Comparison of ENCODE assay signal across 9 cellular contexts in genomic region chr6:166330612-166331011, GRCh38. TPM values are rescaled to one million over a fixed set of nuclear protein-coding genes. Genes with fewer than 3 reads are reported as not detected.
DNase-seq lines count a peak whose midpoint lies in the region; ATAC-seq and TF ChIP-seq lines count a peak whose summit lies in the region.
"Had no signal": no experiment of that assay in that cellular context is flagged by ENCODE, and none has a peak within 500 bp of the region (broad histone marks: within the 10 kb centered on the region; RNA-seq: fewer than 3 reads in every experiment).

No MANE protein-coding gene starts in this region.

- H3K4me1 ChIP-seq in HCT116 (ENCODE audit: control insufficient read depth in 1 of 2, insufficient read depth in 2 of 2, low read length in 2 of 2) (peaks cover 0 to 7% of the 10 kb centered on the region in 2 experiments; a peak in 1 of 4 replicates), body of pancreas (peaks cover 5% of the 10 kb centered on the region)

- TF ChIP-seq POLR2A in HCT116 (IDR thresholded peaks at IDR 0.05; ENCODE audit: borderline replicate concordance, extremely low read depth, insufficient read depth, insufficient read length) (no peak), body of pancreas (IDR thresholded peaks at IDR 0.05) (no peak)

- H3K79me2 ChIP-seq in HCT116 (ENCODE audit: insufficient read depth, low read length), result peaks cover 100% of the 10 kb centered on the region

- H4K20me1 ChIP-seq in HCT116 (ENCODE audit: insufficient read depth), result peaks cover 10% of the 10 kb centered on the region; the same call in 1 of the 2 replicates

- H3K36me3 ChIP-seq in HCT116 (ENCODE audit: control insufficient read depth in 1 of 2, insufficient read depth in 2 of 2, low read length in 2 of 2) (peaks cover 10 to 19% of the 10 kb centered on the region in 2 experiments; a peak in 3 of 4 replicates), body of pancreas (replicated peaks in 1 of 2; ENCODE audit: insufficient read depth in 1 of 2, low read depth in 2 of 2) (peaks cover 0 to 14% of the 10 kb centered on the region in 2 donors)

- no peak overlapping the region for H3K27ac ChIP-seq in HCT116 (ENCODE audit: low read depth, low read length)
- H3K27ac ChIP-seq in body of pancreas, result no peak overlapping the region

- H3K9me2 ChIP-seq in HCT116 (ENCODE audit: insufficient read depth), result no peaks in the 10 kb centered on the region

- CTCF ChIA-PET in HCT116 (lab: Charles Lee), result no interaction called here

- no peak overlapping the region for H2AFZ ChIP-seq in HCT116 (ENCODE audit: low read depth, low read length, poor library complexity, severe bottlenecking)

- H3K4me2 ChIP-seq in HCT116 (ENCODE audit: low read length), result no peak overlapping the region

- RAD21 ChIA-PET in HCT116 (lab: Charles Lee; ENCODE audit: low non-redundant PET in 1 of 2, low total read pairs in 2 of 2, uncharacterized antibody in 2 of 2, unreplicated experiment in 2 of 2), result no interaction called here

- no peaks in the 10 kb centered on the region for H3K9me3 ChIP-seq in HCT116 (ENCODE audit: control insufficient read depth in 1 of 2, insufficient read depth in 1 of 2, low read depth in 1 of 2, low read length in 2 of 2)
- no peaks in the 10 kb centered on the region for H3K9me3 ChIP-seq in body of pancreas

- 36 to 54% methylated on average over 10 to 11 of the region's 11 CpGs for WGBS in body of pancreas, 2 donors

- TF ChIP-seq RAD21 in HCT116 (IDR thresholded peaks at IDR 0.05; ENCODE audit: low read depth), result no peak

- intact Hi-C loops in HCT116 (cut with micrococcal nuclease) (no loop called here), body of pancreas (cut with DNase I) (no loop called here), posterior cingulate gyrus (cut with DNase I) (loop anchor here (2.0 kb wide), 2 partner anchors 52 to 54 kb away; partner anchors contain the start of gene MPC1)

- no peak overlapping the region for H3K4me3 ChIP-seq in HCT116 (replicated peaks in 1 of 2; ENCODE audit: low read depth in 1 of 2, low read length in 2 of 2)
- no peak overlapping the region for H3K4me3 ChIP-seq in body of pancreas

- H3K9ac ChIP-seq in HCT116 (ENCODE audit: low read length), result no peak overlapping the region

- POLR2A ChIA-PET in HCT116 (lab: Charles Lee), result no interaction called here

- no TSS peak for BruUV-seq in HCT116 (replicated peaks; lab: Mats Ljungman, UMichigan)

- TF ChIP-seq CTCF in HCT116 (IDR thresholded peaks at IDR 0.05 in 2 of 3, conservative IDR thresholded peaks at IDR 0.05 in 1 of 3; ENCODE audit: borderline replicate concordance in 1 of 3, insufficient read depth in 1 of 3, low read depth in 2 of 3, low read length in 2 of 3) (peak in 2 of 3 experiments; percentile 18 to 28; a peak in 3 of 6 replicates), body of pancreas (IDR thresholded peaks at IDR 0.05) (peak in 1 of 7 experiments; percentile 4)

- ATAC-seq in HCT116, result peak; percentile 94
- peak; percentile 6 for ATAC-seq in body of pancreas
- no peak for ATAC-seq in HG03442 (IDR thresholded peaks at IDR 0.05; ENCODE audit: unreplicated experiment)
- no peak for ATAC-seq in GM21723 (IDR thresholded peaks at IDR 0.05; ENCODE audit: unreplicated experiment)

- DNase-seq in HCT116 (ENCODE audit: low read depth, low spot score), result no peak
- peak in 3 of 4 donors; percentile 33 to 48 (median 39) for DNase-seq in body of pancreas
- DNase-seq in hypothalamus (lab: John Stamatoyannopoulos, UW), result peak in 40 of 51 donors; percentile 7 to 87 (median 67)
- DNase-seq in posterior cingulate gyrus, result peak; percentile 50 to 97 (median 82)
- DNase-seq in NCI-H345 treated with DMSO at 0.1 percent for 48 hours (lab: John Stamatoyannopoulos, UW; ENCODE audit: unreplicated experiment), result no peak
- DNase-seq in NCI-H1105 (lab: John Stamatoyannopoulos, UW), result no peak
- DNase-seq: cerebellar nuclear complex had no signal

- H3K27me3 ChIP-seq in HCT116 (ENCODE audit: insufficient read depth, low read length) (no peaks in the 10 kb centered on the region), body of pancreas (no peaks in the 10 kb centered on the region)

TF ChIP-seq in HCT116, 20 proteins besides CTCF, POLR2A, EP300 and RAD21:
- no peak for TF ChIP-seq TCF7L2 (IDR thresholded peaks at IDR 0.05; ENCODE audit: borderline replicate concordance, extremely low read depth, insufficient read depth, insufficient read length)
- no peak for TF ChIP-seq SIN3A (IDR thresholded peaks at IDR 0.05; ENCODE audit: low read depth)
- no peak for TF ChIP-seq FOSL1 (IDR thresholded peaks at IDR 0.05; ENCODE audit: low read depth)
- TF ChIP-seq REST (IDR thresholded peaks at IDR 0.05; ENCODE audit: low read depth), result no peak
- TF ChIP-seq ZFX (IDR thresholded peaks at IDR 0.05), result no peak
- TF ChIP-seq EZH2phosphoT487 (IDR thresholded peaks at IDR 0.05; ENCODE audit: borderline replicate concordance), result no peak
- TF ChIP-seq MAX (IDR thresholded peaks at IDR 0.05), result no peak

RNA-seq across cellular contexts. Expression of gene SFT2D1, which starts 11.7 kb away (rescaled TPM):
- total RNA-seq in HCT116 (2021; ENCODE audit: unreplicated experiment), result 65.6 TPM
- 46.1 and 56.4 TPM in 2 replicates for polyA plus RNA-seq in HCT116 (2012)
- 10 to 100 TPM; 11.5 to 28.0 TPM for total RNA-seq in body of pancreas

RNA-seq across cellular contexts. Expression of gene PRR18, which starts 22.4 kb away (rescaled TPM):
- total RNA-seq in HCT116 (2021; ENCODE audit: unreplicated experiment) (not detected), body of pancreas (not detected)
- not detected in 2 replicates for polyA plus RNA-seq in HCT116 (2012)

RNA-seq across cellular contexts. Expression of gene MPC1, which starts 52.1 kb away (rescaled TPM):
- total RNA-seq in HCT116 (2021; ENCODE audit: unreplicated experiment) (15.9 TPM), body of pancreas (10 to 100 TPM; 20.8 to 25.4 TPM)
- 13.2 and 13.6 TPM in 2 replicates for polyA plus RNA-seq in HCT116 (2012)

Comparison
In these comparisons a context has a peak if more than half of its experiments do, and no peak if none do; other contexts are left out.
1. ATAC-seq: peak in HCT116 (single experiment) and body of pancreas (single experiment); none in HG03442 (single experiment) and GM21723 (single experiment).
2. DNase-seq: peak in body of pancreas (3 of 4), hypothalamus (40 of 51) and posterior cingulate gyrus (10 of 10); none in HCT116 (single experiment), NCI-H345 treated with DMSO at 0.1 percent for 48 hours (single experiment) and NCI-H1105 (single experiment).